Comparison of ENCODE assay signal across 16 cellular contexts in the genomic region with DNA sequence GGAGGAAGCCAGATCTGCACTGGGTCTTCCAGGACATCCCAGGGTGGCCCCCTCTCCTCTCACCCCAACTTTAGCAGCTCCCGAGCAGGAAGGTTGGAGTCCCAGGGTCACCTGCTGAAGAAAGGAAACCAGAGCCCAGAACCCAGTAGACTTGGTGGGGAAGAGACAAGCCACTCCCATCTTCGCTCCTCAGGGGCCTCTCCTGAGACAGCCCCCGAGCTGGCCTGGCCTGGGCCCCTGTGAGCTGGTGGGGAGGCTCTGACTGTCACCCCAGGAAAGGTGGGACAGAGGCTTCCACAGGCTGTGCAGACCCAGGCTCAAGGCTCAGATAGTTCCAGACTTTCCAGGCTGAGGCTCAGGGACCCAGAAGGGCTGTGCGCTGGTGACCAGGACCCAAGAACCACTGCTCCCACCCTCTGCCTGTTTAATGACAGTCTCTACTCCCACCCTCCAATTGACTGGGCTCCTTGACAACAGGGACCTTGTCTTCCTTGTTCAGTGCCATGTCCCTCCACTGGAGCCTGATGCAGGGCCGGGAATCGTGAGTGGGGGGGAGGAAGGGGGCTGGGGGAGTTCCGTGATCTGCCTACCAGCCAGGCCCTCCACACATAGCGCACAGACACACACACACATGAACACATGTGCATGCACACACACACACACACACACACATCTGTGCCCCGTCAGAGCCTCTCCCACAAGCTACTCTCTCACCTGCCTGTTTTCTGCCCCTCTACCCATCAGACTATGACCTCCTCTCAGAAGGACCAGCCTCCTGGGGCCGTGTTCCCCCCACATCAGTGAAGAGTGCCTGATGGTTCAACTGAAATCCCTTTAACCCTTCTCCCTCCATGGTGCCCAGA.
A peak's percentile ranks its signal among the peaks of the same experiment; 100 is the strongest.
DNase-seq lines count a peak whose midpoint lies in the region; ATAC-seq and TF ChIP-seq lines count a peak whose summit lies in the region.
"Had no signal": no experiment of that assay in that cellular context is flagged by ENCODE, and none has a peak within 500 bp of the region (broad histone marks: within the 10 kb centered on the region; RNA-seq: fewer than 3 reads in every experiment).

No MANE protein-coding gene starts in this region.

- ATAC-seq in GM18868 (IDR thresholded peaks at IDR 0.05; ENCODE audit: unreplicated experiment) = no peak

- H3K36me3 ChIP-seq in H7 (replicated peaks; ENCODE audit: control insufficient read depth, insufficient read depth, low read length) = no peaks in the 10 kb centered on the region

- DNase-seq in NCI-H1092 treated with DMSO at 0.1 percent for 48 hours (lab: John Stamatoyannopoulos, UW) (peak; percentile 51), NCI-H1092 (lab: John Stamatoyannopoulos, UW) (no peak), H7 (peak; percentile 32), islet precursor cell (peak; percentile 57), osteocyte (ENCODE audit: extremely low spot score, unreplicated experiment) (peak; percentile 79), RWPE1 (ENCODE audit: low spot score) (no peak), cerebellar cortex (ENCODE audit: low spot score) (no peak)
- DNase-seq: CD4-positive, CD25-positive, alpha-beta regulatory T cell; GDM1; MV-4-11; NCI-H2029; NCI-H524 treated with DMSO at 0.1 percent for 48 hours had no signal

- CTCF ChIA-PET in RWPE1 (lab: Yijun Ruan, JAX) = interaction anchor here (0.7 kb wide), 1 partner anchor 236 kb away, joined by 3 read pairs; no protein-coding TSS in a partner anchor

- POLR2A ChIA-PET in RWPE1 (lab: Yijun Ruan, JAX; ENCODE audit: low non-redundant PET) = no interaction called here

- H3K4me3 Mint-ChIP-seq in osteocyte (ENCODE audit: unreplicated experiment) = no peak overlapping the region
- H3K4me3 Mint-ChIP-seq: CD4-positive, CD25-positive, alpha-beta regulatory T cell had no signal

- no peaks in the 10 kb centered on the region for H3K9me3 Mint-ChIP-seq in osteocyte (ENCODE audit: unreplicated experiment)
- H3K9me3 Mint-ChIP-seq: CD4-positive, CD25-positive, alpha-beta regulatory T cell had no signal

- H3K36me3 Mint-ChIP-seq in osteocyte (ENCODE audit: unreplicated experiment) = no peaks in the 10 kb centered on the region
- H3K36me3 Mint-ChIP-seq: CD4-positive, CD25-positive, alpha-beta regulatory T cell had no signal

- no peak for TF ChIP-seq CTCF in osteocyte (IDR thresholded peaks at IDR 0.05)
- no peak for TF ChIP-seq CTCF in RWPE1 (conservative IDR thresholded peaks at IDR 0.05; ENCODE audit: low read depth)

- H3K4me3 ChIP-seq in H7 (ENCODE audit: insufficient read depth, low read depth, low read length) = no peak overlapping the region

- H3K27ac Mint-ChIP-seq in osteocyte (ENCODE audit: unreplicated experiment) = no peak overlapping the region
- H3K27ac Mint-ChIP-seq: CD4-positive, CD25-positive, alpha-beta regulatory T cell had no signal

- H3K27me3 Mint-ChIP-seq in osteocyte (ENCODE audit: unreplicated experiment) = no peaks in the 10 kb centered on the region
- H3K27me3 Mint-ChIP-seq: CD4-positive, CD25-positive, alpha-beta regulatory T cell had no signal

- H3K4me1 Mint-ChIP-seq in osteocyte (ENCODE audit: unreplicated experiment) = no peaks in the 10 kb centered on the region
- H3K4me1 Mint-ChIP-seq: CD4-positive, CD25-positive, alpha-beta regulatory T cell had no signal

- no peaks in the 10 kb centered on the region for H3K27me3 ChIP-seq in H7 (ENCODE audit: control insufficient read depth, insufficient read depth, low read length)

- H3K27ac ChIP-seq in RWPE1 = no peak overlapping the region
- H3K27ac ChIP-seq: 22Rv1, HL-60, KMS-11 had no signal

Comparison
In these comparisons a context has a peak if more than half of its experiments do, and no peak if none do; other contexts are left out.
1. DNase-seq: peak in NCI-H1092 treated with DMSO at 0.1 percent for 48 hours (single experiment), H7 (single experiment), islet precursor cell (single experiment) and osteocyte (single experiment); none in NCI-H1092 (single experiment), RWPE1 (single experiment) and cerebellar cortex (single experiment).